In genomic region chr4:186669159-186669720, GRCh38 we compare ENCODE assay signal across 9 cellular contexts. TPM values are rescaled to one million over a fixed set of nuclear protein-coding genes. Genes with fewer than 3 reads are reported as not detected.
DNase-seq lines count a peak whose midpoint lies in the region; ATAC-seq and TF ChIP-seq lines count a peak whose summit lies in the region.
"Had no signal": no experiment of that assay in that cellular context is flagged by ENCODE, and none has a peak within 500 bp of the region (broad histone marks: within the 10 kb centered on the region; RNA-seq: fewer than 3 reads in every experiment).

No MANE protein-coding gene starts in this region.

- DNase-seq in GM03348 (ENCODE audit: low spot score) (peak; percentile 68), Panc1 (ENCODE audit: low read depth, low spot score) (no peak), fibroblast of peridontal ligament (ENCODE audit: extremely low read depth) (peak; percentile 89), ovary (no peak), LoVo (ENCODE audit: low spot score) (no peak), posterior cingulate gyrus (no peak)
- DNase-seq in activated CD4-positive, alpha-beta T cell treated with anti-CD3 and anti-CD28 coated beads for 1 hour, result no peak
- DNase-seq in T-helper 2 cell treated with Interferon-gamma antibody and Interleukin-4, amounts not matched to agents 5 μg/mL and 100 μg/mL, for 36 hours (ENCODE audit: low spot score), result no peak

- in situ Hi-C loops in Panc1 (cut with HindIII; ENCODE audit: low pct_unique_long_range_greater_than_20kb, low sequenced_read_pairs), result no loop called here

- no peaks in the 10 kb centered on the region for H3K9me3 Mint-ChIP-seq in T-helper 2 cell treated with Interferon-gamma antibody and Interleukin-4, amounts not matched to agents 5 μg/mL and 100 μg/mL, for 36 hours
- H3K9me3 Mint-ChIP-seq: dendritic cell treated with granulocyte-macrophage colony-stimulating factor and Interleukin-4, amounts not matched to agents 40 ng/mL and 50 ng/mL, for 4 days had no signal

- 0 out of 2 replicates have a peak, but pooled peaks have one; percentile 14 for ATAC-seq in Panc1

- H3K27me3 ChIP-seq in Panc1 (ENCODE audit: control insufficient read depth, insufficient read depth, low read length), result no peaks in the 10 kb centered on the region
- no peaks in the 10 kb centered on the region for H3K27me3 ChIP-seq in ovary

- H3K27ac ChIP-seq in Panc1 (ENCODE audit: low read length) (peak overlapping the region; percentile 92), ovary (no peak overlapping the region)

- H3K9me3 ChIP-seq in Panc1 (ENCODE audit: control insufficient read depth, insufficient read depth, low read depth, low read length) (no peaks in the 10 kb centered on the region), ovary (no peaks in the 10 kb centered on the region)

- intact Hi-C loops in Panc1 (cut with micrococcal nuclease; ENCODE audit: unreplicated experiment), result no loop called here
- intact Hi-C loops in ovary (cut with DNase I), result no loop called here
- intact Hi-C loops in posterior cingulate gyrus (cut with DNase I), result no loop called here

- H3K4me1 ChIP-seq in Panc1 (ENCODE audit: control insufficient read depth, insufficient read depth, low read length), result peaks cover 57% of the 10 kb centered on the region
- H3K4me1 ChIP-seq in ovary (ENCODE audit: insufficient read depth), result peaks cover 1% of the 10 kb centered on the region

- no peaks in the 10 kb centered on the region for H3K4me1 Mint-ChIP-seq in T-helper 2 cell treated with Interferon-gamma antibody and Interleukin-4, amounts not matched to agents 5 μg/mL and 100 μg/mL, for 36 hours (ENCODE audit: low read depth)

- TF ChIP-seq CTCF in Panc1 (IDR thresholded peaks at IDR 0.05), result peak; percentile 43
- peak; percentile 9 to 34 (median 21) for TF ChIP-seq CTCF in ovary (IDR thresholded peaks at IDR 0.05)

- no peaks in the 10 kb centered on the region for H3K27me3 Mint-ChIP-seq in T-helper 2 cell treated with Interferon-gamma antibody and Interleukin-4, amounts not matched to agents 5 μg/mL and 100 μg/mL, for 36 hours (ENCODE audit: low read depth)

- no peak for TF ChIP-seq POLR2A in ovary (IDR thresholded peaks at IDR 0.05)

- TF ChIP-seq EP300 in ovary (IDR thresholded peaks at IDR 0.05), result no peak

- POLR2A ChIA-PET in Panc1 (lab: Charles Lee), result interaction anchor here (0.6 kb wide), 1 partner anchor 9 kb away, joined by 3 read pairs; no protein-coding TSS in a partner anchor

- H3K36me3 ChIP-seq in Panc1 (ENCODE audit: control insufficient read depth, insufficient read depth, low read length) (no peaks in the 10 kb centered on the region; the same call in 1 of the 2 replicates), ovary (no peaks in the 10 kb centered on the region)

- no TSS peak for BruUV-seq in Panc1 (replicated peaks; lab: Mats Ljungman, UMichigan)

- no peak overlapping the region for H3K4me3 Mint-ChIP-seq in T-helper 2 cell treated with Interferon-gamma antibody and Interleukin-4, amounts not matched to agents 5 μg/mL and 100 μg/mL, for 36 hours
- H3K4me3 Mint-ChIP-seq: dendritic cell treated with granulocyte-macrophage colony-stimulating factor and Interleukin-4, amounts not matched to agents 40 ng/mL and 50 ng/mL, for 4 days had no signal

- WGBS in ovary, 3 donors, result 39 to 44% (median 40%) methylated on average over 21 of the region's 21 CpGs

- H3K36me3 Mint-ChIP-seq in T-helper 2 cell treated with Interferon-gamma antibody and Interleukin-4, amounts not matched to agents 5 μg/mL and 100 μg/mL, for 36 hours (ENCODE audit: low read depth), result no peaks in the 10 kb centered on the region

- CTCF ChIA-PET in Panc1 (lab: Charles Lee), result no interaction called here

- H3K27ac Mint-ChIP-seq in T-helper 2 cell treated with Interferon-gamma antibody and Interleukin-4, amounts not matched to agents 5 μg/mL and 100 μg/mL, for 36 hours, result no peak overlapping the region
- H3K27ac Mint-ChIP-seq: dendritic cell treated with granulocyte-macrophage colony-stimulating factor and Interleukin-4, amounts not matched to agents 40 ng/mL and 50 ng/mL, for 4 days had no signal

- H3K4me3 ChIP-seq in Panc1 (ENCODE audit: low read depth in 2 of 2, low read length in 2 of 2), result no peak overlapping the region
- H3K4me3 ChIP-seq in ovary, result no peak overlapping the region

RNA-seq across cellular contexts. Expression of gene FAT1, which starts 54.4 kb away (rescaled TPM):
- total RNA-seq in Panc1 (2021; ENCODE audit: unreplicated experiment) (288 TPM), ovary (10 to 100 TPM; 24.9 to 78.6 (median 46.6) TPM)
- polyA plus RNA-seq in Panc1 (2012; ENCODE audit: insufficient read length), result 203 TPM
- polyA plus RNA-seq in ovary, result 10 to 100 TPM; 20.5 to 48.8 TPM

Comparison
In these comparisons a context has a peak if more than half of its experiments do, and no peak if none do; other contexts are left out.
1. DNase-seq: peak in GM03348 (single experiment) and fibroblast of peridontal ligament (single experiment); none in Panc1 (single experiment), ovary (0 of 5), LoVo (single experiment), activated CD4-positive, alpha-beta T cell treated with anti-CD3 and anti-CD28 coated beads for 1 hour (single experiment), T-helper 2 cell treated with Interferon-gamma antibody and Interleukin-4, amounts not matched to agents 5 μg/mL and 100 μg/mL, for 36 hours (single experiment) and posterior cingulate gyrus (0 of 10).